Comparison of ENCODE assay signal across 1 cellular context in genomic region chr10:128125944-128126764, GRCh38.
TF ChIP-seq lines count a peak whose summit lies in the region.

Gene MKI67, minus strand, starts transcription at chr10:128126423. Its CDS starts 756 bp downstream, at chr10:128125667.

TF ChIP-seq in K562, 482 proteins besides CTCF, POLR2A, EP300 and RAD21 (continued from another document and continues in another):
- no peak for TF ChIP-seq ZBTB40 (IDR thresholded peaks at IDR 0.05)
- TF ChIP-seq ZBTB40 (CRISPR knock-in tag; IDR thresholded peaks at IDR 0.05) = no peak
- no peak for TF ChIP-seq MAZ (CRISPR knock-in tag; conservative IDR thresholded peaks at IDR 0.05 in 1 of 2, IDR thresholded peaks at IDR 0.05 in 1 of 2)
- no peak for TF ChIP-seq ZFP36 (IDR thresholded peaks at IDR 0.05; ENCODE audit: low read depth, low read length, partially characterized antibody)
- TF ChIP-seq YY1 (IDR thresholded peaks at IDR 0.05; ENCODE audit: borderline replicate concordance in 1 of 3, control insufficient read depth in 1 of 3, extremely low read depth in 1 of 3, insufficient read depth in 3 of 3, insufficient read length in 1 of 3, insufficient replicate concordance in 2 of 3, low read depth in 1 of 3, low read length in 2 of 3) = peak in 1 of 3 experiments; percentile 7
- no peak for TF ChIP-seq GATAD2A (IDR thresholded peaks at IDR 0.05)
- TF ChIP-seq BRD9 (IDR thresholded peaks at IDR 0.05; ENCODE audit: low read depth, partially characterized antibody) = no peak
- TF ChIP-seq, protein P1, sequence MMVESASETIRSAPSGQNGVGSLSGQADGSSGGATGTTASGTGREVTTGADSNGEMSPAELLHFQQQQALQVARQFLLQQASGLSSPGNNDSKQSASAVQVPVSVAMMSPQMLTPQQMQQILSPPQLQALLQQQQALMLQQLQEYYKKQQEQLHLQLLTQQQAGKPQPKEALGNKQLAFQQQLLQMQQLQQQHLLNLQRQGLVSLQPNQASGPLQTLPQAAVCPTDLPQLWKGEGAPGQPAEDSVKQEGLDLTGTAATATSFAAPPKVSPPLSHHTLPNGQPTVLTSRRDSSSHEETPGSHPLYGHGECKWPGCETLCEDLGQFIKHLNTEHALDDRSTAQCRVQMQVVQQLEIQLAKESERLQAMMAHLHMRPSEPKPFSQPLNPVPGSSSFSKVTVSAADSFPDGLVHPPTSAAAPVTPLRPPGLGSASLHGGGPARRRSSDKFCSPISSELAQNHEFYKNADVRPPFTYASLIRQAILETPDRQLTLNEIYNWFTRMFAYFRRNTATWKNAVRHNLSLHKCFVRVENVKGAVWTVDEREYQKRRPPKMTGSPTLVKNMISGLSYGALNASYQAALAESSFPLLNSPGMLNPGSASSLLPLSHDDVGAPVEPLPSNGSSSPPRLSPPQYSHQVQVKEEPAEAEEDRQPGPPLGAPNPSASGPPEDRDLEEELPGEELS (CRISPR knock-in tag; IDR thresholded peaks at IDR 0.05; ENCODE audit: borderline replicate concordance) = no peak
- no peak for TF ChIP-seq ATF3 (IDR thresholded peaks at IDR 0.05)
- no peak for TF ChIP-seq ATF3 (CRISPR knock-in tag; conservative IDR thresholded peaks at IDR 0.05)
- TF ChIP-seq MNT (conservative IDR thresholded peaks at IDR 0.05) = peak in 1 of 2 experiments; percentile 49; a peak in 1 of 4 replicates
- no peak for TF ChIP-seq CBFB (CRISPR knock-in tag; IDR thresholded peaks at IDR 0.05)
- TF ChIP-seq ADNP (tag; IDR thresholded peaks at IDR 0.05) = no peak
- no peak for TF ChIP-seq ETV1 (tag; conservative IDR thresholded peaks at IDR 0.05; ENCODE audit: low read depth)
- TF ChIP-seq ARID4B (CRISPR knock-in tag; IDR thresholded peaks at IDR 0.05) = no peak
- peak; percentile 43; the same call in 1 of the 2 replicates for TF ChIP-seq ELF2 (CRISPR knock-in tag; IDR thresholded peaks at IDR 0.05)
- no peak for TF ChIP-seq ZNF57 (CRISPR knock-in tag; IDR thresholded peaks at IDR 0.05)
- TF ChIP-seq, protein P2, sequence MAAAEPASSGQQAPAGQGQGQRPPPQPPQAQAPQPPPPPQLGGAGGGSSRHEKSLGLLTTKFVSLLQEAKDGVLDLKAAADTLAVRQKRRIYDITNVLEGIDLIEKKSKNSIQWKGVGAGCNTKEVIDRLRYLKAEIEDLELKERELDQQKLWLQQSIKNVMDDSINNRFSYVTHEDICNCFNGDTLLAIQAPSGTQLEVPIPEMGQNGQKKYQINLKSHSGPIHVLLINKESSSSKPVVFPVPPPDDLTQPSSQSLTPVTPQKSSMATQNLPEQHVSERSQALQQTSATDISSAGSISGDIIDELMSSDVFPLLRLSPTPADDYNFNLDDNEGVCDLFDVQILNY (CRISPR knock-in tag; IDR thresholded peaks at IDR 0.05) = no peak
- 0 out of 2 replicates have a peak, but pooled peaks have one; percentile 37 for TF ChIP-seq LCOR (CRISPR knock-in tag; IDR thresholded peaks at IDR 0.05)
- no peak for TF ChIP-seq CBX5 (IDR thresholded peaks at IDR 0.05; ENCODE audit: borderline replicate concordance, low read depth)
- TF ChIP-seq ZNF444 (CRISPR knock-in tag; IDR thresholded peaks at IDR 0.05) = no peak
- TF ChIP-seq RNF2 (IDR thresholded peaks at IDR 0.05) = no peak
- TF ChIP-seq HOXB6 (CRISPR knock-in tag; IDR thresholded peaks at IDR 0.05; ENCODE audit: borderline replicate concordance) = no peak
- no peak for TF ChIP-seq CAMTA2 (CRISPR knock-in tag; conservative IDR thresholded peaks at IDR 0.05)
- TF ChIP-seq NCOA6 (IDR thresholded peaks at IDR 0.05) = no peak
- no peak for TF ChIP-seq HDAC8 (tag; IDR thresholded peaks at IDR 0.05)
- no peak for TF ChIP-seq ZNF311 (CRISPR knock-in tag; IDR thresholded peaks at IDR 0.05)
- no peak for TF ChIP-seq ARID3B (CRISPR knock-in tag; IDR thresholded peaks at IDR 0.05; ENCODE audit: borderline replicate concordance)
- no peak for TF ChIP-seq ZEB2 (IDR thresholded peaks at IDR 0.05)
- TF ChIP-seq ZNF165 (CRISPR knock-in tag; IDR thresholded peaks at IDR 0.05; ENCODE audit: borderline replicate concordance) = no peak
- TF ChIP-seq EHMT2 (IDR thresholded peaks at IDR 0.05) = no peak
- TF ChIP-seq E2F1 (CRISPR knock-in tag; IDR thresholded peaks at IDR 0.05) = peak; percentile 90
- no peak for TF ChIP-seq MAFF (IDR thresholded peaks at IDR 0.05; ENCODE audit: low read length)
- TF ChIP-seq, protein P3, sequence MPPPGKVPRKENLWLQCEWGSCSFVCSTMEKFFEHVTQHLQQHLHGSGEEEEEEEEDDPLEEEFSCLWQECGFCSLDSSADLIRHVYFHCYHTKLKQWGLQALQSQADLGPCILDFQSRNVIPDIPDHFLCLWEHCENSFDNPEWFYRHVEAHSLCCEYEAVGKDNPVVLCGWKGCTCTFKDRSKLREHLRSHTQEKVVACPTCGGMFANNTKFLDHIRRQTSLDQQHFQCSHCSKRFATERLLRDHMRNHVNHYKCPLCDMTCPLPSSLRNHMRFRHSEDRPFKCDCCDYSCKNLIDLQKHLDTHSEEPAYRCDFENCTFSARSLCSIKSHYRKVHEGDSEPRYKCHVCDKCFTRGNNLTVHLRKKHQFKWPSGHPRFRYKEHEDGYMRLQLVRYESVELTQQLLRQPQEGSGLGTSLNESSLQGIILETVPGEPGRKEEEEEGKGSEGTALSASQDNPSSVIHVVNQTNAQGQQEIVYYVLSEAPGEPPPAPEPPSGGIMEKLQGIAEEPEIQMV (tag; conservative IDR thresholded peaks at IDR 0.05; ENCODE audit: low read depth) = no peak
- TF ChIP-seq HDGF (IDR thresholded peaks at IDR 0.05) = no peak
